8 cellular contexts compared by ENCODE assay signal in the genomic region with DNA sequence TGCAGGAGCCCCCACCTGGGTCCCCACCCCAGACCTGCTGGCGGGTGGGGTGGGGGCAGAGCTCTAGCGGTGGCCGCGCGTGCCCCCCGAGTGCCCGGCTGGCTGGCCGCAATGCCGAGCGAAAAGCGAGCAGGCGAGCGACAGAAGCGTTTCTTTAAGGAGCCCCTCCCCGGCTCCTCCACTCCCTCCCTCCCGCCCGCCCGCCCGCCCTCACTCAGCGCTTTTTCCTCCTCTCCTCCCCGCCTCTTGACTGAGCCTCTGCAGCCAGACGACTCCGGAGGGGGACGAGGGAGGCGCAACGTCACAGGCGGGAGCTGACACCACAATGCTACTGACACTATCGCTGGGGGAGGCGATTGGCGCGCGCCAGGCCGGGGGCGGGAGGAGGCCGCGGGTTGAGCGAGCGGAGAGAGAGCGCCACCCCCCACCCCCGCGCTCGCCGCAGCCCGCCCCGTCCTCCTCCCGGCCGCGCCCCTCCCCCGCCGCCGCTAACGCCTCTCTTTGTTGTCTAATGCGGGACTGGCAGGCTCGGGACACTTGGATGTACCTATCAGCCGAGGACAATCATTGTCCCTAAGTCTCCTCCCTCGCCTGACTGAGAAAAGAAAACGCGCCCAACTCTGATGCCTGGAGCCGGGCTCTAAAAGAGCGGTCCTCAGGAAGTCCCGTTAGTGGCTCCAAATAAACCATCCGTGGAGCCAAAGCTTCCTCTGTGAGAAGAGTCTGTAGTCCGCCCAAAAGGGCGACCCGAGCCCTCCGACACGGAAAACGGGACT. TPM values are rescaled to one million over a fixed set of nuclear protein-coding genes. Genes with fewer than 3 reads are reported as not detected.
A peak's percentile ranks its signal among the peaks of the same experiment; 100 is the strongest.
DNase-seq lines count a peak whose midpoint lies in the region; ATAC-seq and TF ChIP-seq lines count a peak whose summit lies in the region.

A gene (minus strand): TSS at position 127 of the 776 bp plus-strand sequence. CDS start 313 bp downstream, outside the sequence.

- H3K27me3 ChIP-seq in adrenal gland (no peaks in the 10 kb centered on the region), trophoblast cell (ENCODE audit: insufficient read depth, low read length) (peaks cover 27% of the 10 kb centered on the region), tibial nerve (no peaks in the 10 kb centered on the region)

- peak; percentile 83 for DNase-seq in GM12864 (ENCODE audit: low read depth)
- DNase-seq in NCI-H1436 (lab: John Stamatoyannopoulos, UW) = peak; percentile 96
- DNase-seq in T follicular helper cell (ENCODE audit: low read depth) = peak; percentile 84
- DNase-seq in adrenal gland = peak; percentile 92 to 95 (median 94)
- DNase-seq in cardiac septum (ENCODE audit: low spot score) = peak; percentile 98
- peak; percentile 93 to 95 for DNase-seq in trophoblast cell
- DNase-seq in tibial nerve (ENCODE audit: low spot score in 2 of 2) = peak; percentile 86 to 88

- TF ChIP-seq POLR2A in adrenal gland (IDR thresholded peaks at IDR 0.05) = peak in 1 of 2 donors; percentile 8
- TF ChIP-seq POLR2A in tibial nerve (IDR thresholded peaks at IDR 0.05) = peak in 1 of 2 donors; percentile 24

- no peak within 1 kb of the TSS for H2AK5ac ChIP-seq in trophoblast cell (ENCODE audit: low read length)

- H3K79me2 ChIP-seq in trophoblast cell (ENCODE audit: control insufficient read depth, insufficient read depth, low read length, poor library complexity) = peaks cover 3% of the 10 kb centered on the region

- peak within 1 kb of the TSS; percentile 67 for H3K14ac ChIP-seq in trophoblast cell (ENCODE audit: low read length)

- WGBS in adrenal gland, 4 donors = 0 to 1% (median 1%) methylated on average over 17 to 66 of the region's 68 CpGs
- no CpG with 5 or more reads among the region's 68 CpGs for WGBS in trophoblast cell (ENCODE audit: extremely low coverage, insufficient coverage, insufficient read length)
- 0% methylated on average over 22 to 48 of the region's 68 CpGs for WGBS in tibial nerve, 2 donors

- H3K23ac ChIP-seq in trophoblast cell (ENCODE audit: low read length) = no peak within 1 kb of the TSS

- intact Hi-C loops in adrenal gland (cut with DNase I) (no loop called here), cardiac septum (cut with DNase I) (loop anchor here (5.0 kb wide), 2 partner anchors 151 to 564 kb away; no protein-coding TSS in a partner anchor)

- H2AFZ ChIP-seq in trophoblast cell (ENCODE audit: insufficient read depth, low read length, poor library complexity) = peak within 1 kb of the TSS; percentile 79

- H3K79me1 ChIP-seq in trophoblast cell (ENCODE audit: low read length) = peaks cover 11% of the 10 kb centered on the region

- peaks cover 3 to 20% of the 10 kb centered on the region in 2 donors for H3K4me1 ChIP-seq in adrenal gland (replicated peaks in 1 of 2)
- peaks cover 7 to 13% of the 10 kb centered on the region in 2 experiments for H3K4me1 ChIP-seq in trophoblast cell (ENCODE audit: control insufficient read depth in 1 of 2, insufficient read depth in 2 of 2, low read length in 2 of 2)
- H3K4me1 ChIP-seq in tibial nerve = peaks cover 0 to 27% (median 18%) of the 10 kb centered on the region in 4 donors

- H3K18ac ChIP-seq in trophoblast cell (ENCODE audit: low read length) = peak within 1 kb of the TSS; percentile 80

- H3K9me3 ChIP-seq in adrenal gland (replicated peaks in 1 of 3) (no peaks in the 10 kb centered on the region), trophoblast cell (ENCODE audit: insufficient read depth, low read depth, low read length) (peaks cover 9% of the 10 kb centered on the region), tibial nerve (no peaks in the 10 kb centered on the region)

- peak within 1 kb of the TSS; percentile 82 for H3K4me2 ChIP-seq in trophoblast cell (ENCODE audit: low read length)

- peak; percentile 70 for ATAC-seq in HG02852 (IDR thresholded peaks at IDR 0.05; ENCODE audit: unreplicated experiment)

- peak within 1 kb of the TSS; percentile 35 for H3K4ac ChIP-seq in trophoblast cell (ENCODE audit: low read depth, low read length)

- H4K91ac ChIP-seq in trophoblast cell (ENCODE audit: low read depth, low read length) = peak within 1 kb of the TSS; percentile 74

- no peak for TF ChIP-seq CTCF in GM12864 (IDR thresholded peaks at IDR 0.05; ENCODE audit: low read depth, low read length, missing control alignments)
- TF ChIP-seq CTCF in adrenal gland (IDR thresholded peaks at IDR 0.05) = no peak
- TF ChIP-seq CTCF in tibial nerve (IDR thresholded peaks at IDR 0.05) = no peak

- peak within 1 kb of the TSS; percentile 62 for H4K8ac ChIP-seq in trophoblast cell (ENCODE audit: low read depth, low read length)

- H3K9ac ChIP-seq in trophoblast cell (ENCODE audit: low read length) = peak within 1 kb of the TSS; percentile 89

- H4K12ac ChIP-seq in trophoblast cell (ENCODE audit: low read depth, low read length) = peak within 1 kb of the TSS; percentile 84

- H2BK120ac ChIP-seq in trophoblast cell (ENCODE audit: insufficient read depth, low read length, poor library complexity) = peak within 1 kb of the TSS; percentile 29

- H2BK12ac ChIP-seq in trophoblast cell (ENCODE audit: low read length) = peak within 1 kb of the TSS; percentile 1

- peak within 1 kb of the TSS in 4 of 5 donors; percentile 73 to 95 (median 84) for H3K27ac ChIP-seq in adrenal gland
- peak within 1 kb of the TSS; percentile 50 for H3K27ac ChIP-seq in trophoblast cell (ENCODE audit: low read depth, low read length)
- H3K27ac ChIP-seq in tibial nerve = peak within 1 kb of the TSS; percentile 88 to 95 (median 94)

- peak within 1 kb of the TSS; percentile 68 for H2BK5ac ChIP-seq in trophoblast cell (ENCODE audit: low read depth, low read length, poor library complexity)

- TF ChIP-seq EP300 in tibial nerve (IDR thresholded peaks at IDR 0.05) = peak in 1 of 2 donors; percentile 51

- H3K4me3 ChIP-seq in GM12864 (ENCODE audit: low read depth, low read length) (peak within 1 kb of the TSS; percentile 55), adrenal gland (peak within 1 kb of the TSS; percentile 42 to 92 (median 70)), trophoblast cell (ENCODE audit: low read depth, low read length) (peak within 1 kb of the TSS; percentile 82), tibial nerve (peak within 1 kb of the TSS; percentile 68 to 99 (median 82))

- H3K36me3 ChIP-seq in adrenal gland (replicated peaks in 1 of 2) = no peaks in the 10 kb centered on the region
- peaks cover 10% of the 10 kb centered on the region in 2 experiments for H3K36me3 ChIP-seq in trophoblast cell (ENCODE audit: control insufficient read depth in 1 of 2, insufficient read depth in 2 of 2, low read length in 2 of 2)
- peaks cover 0 to 10% (median 0%) of the 10 kb centered on the region in 3 donors for H3K36me3 ChIP-seq in tibial nerve

RNA-seq across cellular contexts. Expression of the gene that starts here (rescaled TPM):
- total RNA-seq in adrenal gland = 1 to 10 TPM in 3 of 8 donors, under 1 TPM in 5; 0.42 to 1.6 (median 0.96) TPM
- polyA plus RNA-seq in adrenal gland = under 1 TPM; 0.22 to 0.80 (median 0.44) TPM
- 2.6 TPM for total RNA-seq in cardiac septum
- 4.6 and 4.8 TPM in 2 replicates for polyA plus RNA-seq in trophoblast cell (2013)
- 1 to 10 TPM in 2 of 4 donors, under 1 TPM in 2; 0.30 to 1.9 (median 0.90) TPM for total RNA-seq in tibial nerve

Comparison
In these comparisons a context has a peak if more than half of its experiments do, and no peak if none do; other contexts are left out.
1. Peak in every context shown above with its lines: DNase-seq, ATAC-seq, H3K4me3 ChIP-seq and H3K27ac ChIP-seq.